ENCODE assay signal across 1 cellular context in genomic region chr15:67869700-67870099, GRCh38.
A peak's percentile ranks its signal among the peaks of the same experiment; 100 is the strongest.
TF ChIP-seq lines count a peak whose summit lies in the region.

No MANE protein-coding gene starts in this region.

TF ChIP-seq in GM12878, 131 proteins besides CTCF, POLR2A, EP300 and RAD21 (continued from another document):
- TF ChIP-seq CEBPB (IDR thresholded peaks at IDR 0.05; ENCODE audit: borderline replicate concordance in 1 of 2, low read depth in 2 of 2, low read length in 2 of 2) (0 out of 4 replicates have a peak, but pooled peaks of 1 of the 2 experiments have one; percentile 17), ZBTB33 (IDR thresholded peaks at IDR 0.05) (no peak), PKNOX1 (IDR thresholded peaks at IDR 0.05) (no peak), DPF2 (IDR thresholded peaks at IDR 0.05) (0 out of 2 replicates have a peak, but pooled peaks have one; percentile 20), ZBED1 (IDR thresholded peaks at IDR 0.05; ENCODE audit: borderline replicate concordance) (peak; percentile 36; the same call in 1 of the 2 replicates), IKZF2 (IDR thresholded peaks at IDR 0.05) (0 out of 4 replicates have a peak, but pooled peaks of 1 of the 2 experiments have one; percentile 27), NFYA (IDR thresholded peaks at IDR 0.05; ENCODE audit: borderline replicate concordance, low read depth, low read length) (no peak), BCL11A (IDR thresholded peaks at IDR 0.05; ENCODE audit: low read depth, low read length) (0 out of 2 replicates have a peak, but pooled peaks have one; percentile 7), EGR1 (IDR thresholded peaks at IDR 0.05; ENCODE audit: borderline replicate concordance in 1 of 2, low read depth in 2 of 2, low read length in 2 of 2) (peak in 1 of 2 experiments; percentile 45; a peak in 1 of 3 replicates), EED (IDR thresholded peaks at IDR 0.05; ENCODE audit: low read depth) (peak; percentile 75), JUNB (IDR thresholded peaks at IDR 0.05) (peak; percentile 54; the same call in 1 of the 2 replicates), NFIC (IDR thresholded peaks at IDR 0.05; ENCODE audit: low read depth, low read length) (0 out of 2 replicates have a peak, but pooled peaks have one; percentile 34)
